In genomic region chr13:100881291-100881864, GRCh38 we compare ENCODE assay signal across 20 cellular contexts.
"Had no signal": no experiment of that assay in that cellular context is flagged by ENCODE, and none has a peak within 500 bp of the region (broad histone marks: within the 10 kb centered on the region; RNA-seq: fewer than 3 reads in every experiment).

No MANE protein-coding gene starts in this region.

- H3K79me2 ChIP-seq: parathyroid adenoma had no signal

- H3K4me3 ChIP-seq: ascending aorta, breast epithelium, left ventricle myocardium inferior, skin epidermis, tibial nerve had no signal

- H3K27ac ChIP-seq: ascending aorta, breast epithelium, left ventricle myocardium inferior, neutrophil, parathyroid adenoma, skin epidermis, tibial nerve had no signal

- H3K9ac ChIP-seq: parathyroid adenoma had no signal

- H3K27me3 ChIP-seq: ascending aorta, breast epithelium, neutrophil, tibial nerve had no signal

- DNase-seq: activated B cell treated with CpG ODN at 0.5 μM for 24 hours; activated CD4-positive, alpha-beta T cell treated with anti-CD3 and anti-CD28 coated beads, Interleukin-2, amount 10 ng/mL, durations not matched to agents 7 days and 5 days; activated CD8-positive, alpha-beta memory T cell treated with anti-CD3 and anti-CD28 coated beads for 24 hours; activated naive CD4-positive, alpha-beta T cell; dermis blood vessel endothelial cell; effector memory CD8-positive, alpha-beta T cell; hippocampal formation; left ventricle myocardium inferior; natural killer cell; stimulated activated CD4-positive, alpha-beta T cell treated with anti-CD3 and anti-CD28 coated beads, Interleukin-4, amount 100 ng/mL, for 4 hours; stimulated activated CD8-positive, alpha-beta memory T cell treated with anti-CD3 and anti-CD28 coated beads, Interleukin-4, amount 100 ng/mL, for 48 hours; stimulated activated naive CD4-positive, alpha-beta T cell treated with Interleukin-2 at 50 U/mL for 16 hours; substantia nigra; T-helper 2 cell had no signal

- H2AFZ ChIP-seq: parathyroid adenoma had no signal

- H3K36me3 ChIP-seq: ascending aorta, breast epithelium, left ventricle myocardium inferior, neutrophil, tibial nerve had no signal

- H3K4me1 ChIP-seq: ascending aorta, breast epithelium, left ventricle myocardium inferior, parathyroid adenoma, tibial nerve had no signal
